10 cellular contexts compared by ENCODE assay signal in genomic region chr2:42844901-42845685, GRCh38. TPM values are rescaled to one million over a fixed set of nuclear protein-coding genes. Genes with fewer than 3 reads are reported as not detected.
DNase-seq lines count a peak whose midpoint lies in the region; ATAC-seq and TF ChIP-seq lines count a peak whose summit lies in the region.
"Had no signal": no experiment of that assay in that cellular context is flagged by ENCODE, and none has a peak within 500 bp of the region (broad histone marks: within the 10 kb centered on the region; RNA-seq: fewer than 3 reads in every experiment).

No MANE protein-coding gene starts in this region.

- peak overlapping the region; percentile 29; the same call in 1 of the 2 replicates for H3K4me2 ChIP-seq in IMR-90 (ENCODE audit: low read depth, low read length)

- ATAC-seq in IMR-90 (ENCODE audit: low read depth) (peak; percentile 86), left lobe of liver (peak; percentile 29), HG02973 (IDR thresholded peaks at IDR 0.05; ENCODE audit: unreplicated experiment) (no peak)

- peaks cover 8% of the 10 kb centered on the region for H3K9me1 ChIP-seq in IMR-90 (ENCODE audit: insufficient read depth, low read length)

- DNase-seq in IMR-90 (peak; percentile 88), ecto neural progenitor cell (ENCODE audit: low spot score) (peak; percentile 42), left lobe of liver (ENCODE audit: low spot score) (no peak), testis (peak; percentile 57), cerebellar nuclear complex (lab: John Stamatoyannopoulos, UW) (no peak), NCI-H1930 (lab: John Stamatoyannopoulos, UW) (no peak)
- DNase-seq: activated gamma-delta T cell, NCI-H2171 had no signal

- intact Hi-C loops in IMR-90 (cut with micrococcal nuclease), result no loop called here
- intact Hi-C loops in testis (cut with DNase I; ENCODE audit: low total_unique reads), result loop anchor here (10.0 kb wide), 1 partner anchor 380 kb away; the partner anchor contains the start of gene ZFP36L2

- H3K14ac ChIP-seq in IMR-90 (replicated peaks; ENCODE audit: low read depth, low read length), result peak overlapping the region; percentile 82

- peak overlapping the region; percentile 49; the same call in 1 of the 2 replicates for H3K56ac ChIP-seq in IMR-90 (ENCODE audit: extremely low read depth, insufficient read depth, low read length)

- H2AK5ac ChIP-seq in IMR-90 (ENCODE audit: low read depth, low read length), result peak overlapping the region; percentile 83; the same call in 1 of the 2 replicates

- dilution Hi-C loops in IMR-90 (cut with HindIII; ENCODE audit: low sequenced_read_pairs, unreplicated experiment), result no loop called here

- H3K4me3 ChIP-seq in IMR-90 (ENCODE audit: insufficient read depth, low read depth, low read length) (no peak overlapping the region), testis (no peak overlapping the region)

- H2BK20ac ChIP-seq in IMR-90 (ENCODE audit: low read depth, low read length), result peak overlapping the region; percentile 90

- H3K36me3 ChIP-seq in IMR-90 (ENCODE audit: control insufficient read depth, insufficient read depth, low read length), result no peaks in the 10 kb centered on the region
- H3K36me3 ChIP-seq in testis (ENCODE audit: low read depth, missing control alignments), result no peaks in the 10 kb centered on the region

- H3K4me1 ChIP-seq in IMR-90 (ENCODE audit: control insufficient read depth, insufficient read depth, low read length), result peaks cover 18% of the 10 kb centered on the region
- peaks cover 14% of the 10 kb centered on the region for H3K4me1 ChIP-seq in testis

- peak overlapping the region; percentile 50; the same call in 1 of the 2 replicates for H4K91ac ChIP-seq in IMR-90 (ENCODE audit: insufficient read depth, low read depth, low read length)

- H4K20me1 ChIP-seq in IMR-90 (ENCODE audit: insufficient read depth, low read length), result peaks cover 3% of the 10 kb centered on the region; the same call in 1 of the 2 replicates

- H2BK15ac ChIP-seq in IMR-90 (ENCODE audit: low read depth, low read length), result peak overlapping the region; percentile 49; the same call in 1 of the 3 replicates

- WGBS in IMR-90 (ENCODE audit: extremely low coverage in 2 of 2, insufficient read length in 1 of 2), 2 experiments, result 21% methylated on average over 3 of the region's 18 CpGs; no CpG with 5 or more reads in 1 of the 2 experiments
- WGBS in testis, 2 donors, result 45 to 65% methylated on average over 18 of the region's 18 CpGs

- H3K18ac ChIP-seq in IMR-90 (ENCODE audit: low read depth, low read length), result peak overlapping the region; percentile 35

- peak overlapping the region; percentile 55 for H2AK9ac ChIP-seq in IMR-90 (replicated peaks; ENCODE audit: low read depth, low read length, poor library complexity)

- H3K23ac ChIP-seq in IMR-90 (ENCODE audit: low read depth, low read length), result peak overlapping the region; percentile 66

- peak overlapping the region; percentile 28 for H2AFZ ChIP-seq in IMR-90 (replicated peaks; ENCODE audit: low read length, poor library complexity)

- peak overlapping the region; percentile 75 for H2BK120ac ChIP-seq in IMR-90 (ENCODE audit: low read depth, low read length)

- H3K27ac ChIP-seq in IMR-90 (ENCODE audit: insufficient read depth, low read length), result peak overlapping the region; percentile 75; the same call in 1 of the 2 replicates
- peak overlapping the region in 1 of 2 donors; percentile 51 for H3K27ac ChIP-seq in testis

- TF ChIP-seq RAD21 in IMR-90 (IDR thresholded peaks at IDR 0.05; ENCODE audit: low read length), result no peak

- CTCF ChIA-PET in IMR-90 (lab: Yijun Ruan, JAX), result no interaction called here

- peak overlapping the region; percentile 38; the same call in 1 of the 2 replicates for H4K5ac ChIP-seq in IMR-90 (ENCODE audit: low read depth, low read length)

- in situ Hi-C loops in IMR-90 (cut with MboI; ENCODE audit: low sequenced_read_pairs), result loop anchor here (25.0 kb wide), 1 partner anchor 717 kb away; no protein-coding TSS in a partner anchor

- peak overlapping the region; percentile 84 for H3K4ac ChIP-seq in IMR-90 (ENCODE audit: low read depth, low read length)

- TF ChIP-seq CTCF in IMR-90 (conservative IDR thresholded peaks at IDR 0.05; ENCODE audit: low read depth, low read length) (no peak), testis (IDR thresholded peaks at IDR 0.05) (no peak)

- H3K79me1 ChIP-seq in IMR-90 (ENCODE audit: low read depth in 1 of 2, low read length in 2 of 2), result no peaks in the 10 kb centered on the region

- POLR2A ChIA-PET in IMR-90 (lab: Charles Lee; ENCODE audit: unreplicated experiment), result no interaction called here

- BruUV-seq in IMR-90 (replicated peaks; lab: Mats Ljungman, UMichigan), result no TSS peak

- H3K9ac ChIP-seq in IMR-90 (ENCODE audit: low read depth, low read length), result peak overlapping the region; percentile 21; the same call in 1 of the 2 replicates

- peak overlapping the region; percentile 17 for H2BK5ac ChIP-seq in IMR-90 (ENCODE audit: low read depth, low read length, poor library complexity, severe bottlenecking)

- peak overlapping the region in 1 of 2 experiments; percentile 38; a peak in 1 of 4 replicates for H4K8ac ChIP-seq in IMR-90 (ENCODE audit: low read depth in 2 of 2, low read length in 2 of 2)

- H3K27me3 ChIP-seq in IMR-90 (ENCODE audit: control insufficient read depth, insufficient read depth, low read length), result peaks cover 9% of the 10 kb centered on the region; the same call in 1 of the 2 replicates
- H3K27me3 ChIP-seq in testis, result no peaks in the 10 kb centered on the region

- TF ChIP-seq POLR2A in IMR-90 (IDR thresholded peaks at IDR 0.05; ENCODE audit: low read depth, low read length), result no peak
- no peak for TF ChIP-seq POLR2A in testis (IDR thresholded peaks at IDR 0.05)

- H3K9me3 ChIP-seq in IMR-90 (ENCODE audit: control insufficient read depth, insufficient read depth, low read length) (no peaks in the 10 kb centered on the region), testis (no peaks in the 10 kb centered on the region)

TF ChIP-seq in IMR-90, 13 proteins besides CTCF, POLR2A, EP300 and RAD21:
- TF ChIP-seq RFX5 (IDR thresholded peaks at IDR 0.05; ENCODE audit: low read depth, low read length) (no peak), CEBPB (IDR thresholded peaks at IDR 0.05; ENCODE audit: low read depth, low read length) (0 out of 2 replicates have a peak, but pooled peaks have one; percentile 1), SMC3 (IDR thresholded peaks at IDR 0.05; ENCODE audit: low read depth, low read length) (no peak), MAFK (IDR thresholded peaks at IDR 0.05; ENCODE audit: low read depth, low read length) (no peak), NFE2L2 (IDR thresholded peaks at IDR 0.05; ENCODE audit: low read depth, low read length) (no peak), RCOR1 (IDR thresholded peaks at IDR 0.05; ENCODE audit: insufficient replicate concordance, low read length) (peak; percentile 69), MXI1 (IDR thresholded peaks at IDR 0.05; ENCODE audit: borderline replicate concordance, low read depth, low read length) (no peak), FOS (IDR thresholded peaks at IDR 0.05; ENCODE audit: low read depth, low read length) (peak; percentile 38; the same call in 1 of the 2 replicates), ELK1 (IDR thresholded peaks at IDR 0.05; ENCODE audit: borderline replicate concordance, low read depth, low read length) (no peak), CHD1 (IDR thresholded peaks at IDR 0.05; ENCODE audit: low read depth, low read length) (no peak), BHLHE40 (IDR thresholded peaks at IDR 0.05; ENCODE audit: low read depth, low read length) (peak; percentile 29; the same call in 1 of the 2 replicates), USF2 (IDR thresholded peaks at IDR 0.05; ENCODE audit: low read depth, low read length) (no peak; the same call in 1 of the 2 replicates), MAZ (IDR thresholded peaks at IDR 0.05; ENCODE audit: borderline replicate concordance, low read depth, low read length) (0 out of 2 replicates have a peak, but pooled peaks have one; percentile 35)

RNA-seq across cellular contexts. Expression of gene HAAO, which starts 52.7 kb away (rescaled TPM):
- total RNA-seq in IMR-90 (2012; rRNA removed) (0.18 TPM in 1 of 2 replicates, not detected in the other), left lobe of liver (188 TPM), testis (1 to 10 TPM; 3.2 to 5.3 TPM)
- polyA plus RNA-seq in IMR-90 (2012; rRNA removed) (0.05 and 0.09 TPM in 2 replicates), testis (ENCODE audit: insufficient read depth, low read depth, low replicate concordance) (6.0 TPM)
- 0.10 TPM in 1 of 2 replicates, not detected in the other for polyA plus RNA-seq in IMR-90 (2012; cell fraction: cytosol; rRNA removed)
- 0.18 and 0.31 TPM in 2 replicates for polyA plus RNA-seq in IMR-90 (2012; cell fraction: nucleus; rRNA removed; ENCODE audit: low replicate concordance)
- polyA plus RNA-seq: neural cell had no signal

Comparison
In these comparisons a context has a peak if more than half of its experiments do, and no peak if none do; other contexts are left out.
1. DNase-seq: peak in IMR-90 (single experiment), ecto neural progenitor cell (single experiment) and testis (single experiment); none in left lobe of liver (single experiment), cerebellar nuclear complex (0 of 2) and NCI-H1930 (0 of 2).
2. RNA of gene HAAO, which starts 52.7 kb away (total RNA-seq): 188 TPM in left lobe of liver (single experiment); 3.2 to 5.3 TPM in testis and 0.18 TPM in IMR-90; every median in the first group is over 10 times any median in the second.